In the genomic region with DNA sequence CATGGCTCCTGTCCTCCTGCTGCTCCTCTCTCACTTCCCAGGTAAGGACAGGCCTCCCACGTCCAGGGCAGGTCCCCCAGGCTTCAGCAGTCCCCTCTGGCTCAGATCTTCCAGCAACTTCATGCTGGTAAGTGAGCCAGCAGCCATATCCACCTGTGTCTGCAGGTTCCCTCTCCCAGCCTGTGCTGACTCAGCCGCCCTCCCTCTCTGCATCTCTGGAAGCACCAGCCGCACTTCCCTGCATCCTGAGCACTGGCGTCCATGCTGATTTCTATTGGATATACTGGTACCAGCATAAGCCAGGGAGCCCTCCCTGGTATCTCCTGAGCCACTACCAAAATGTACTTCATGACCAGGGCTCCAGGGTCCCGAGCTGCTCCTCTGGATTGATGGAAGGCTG, we compare ENCODE assay signal across 25 cellular contexts. TPM values are rescaled to one million over a fixed set of nuclear protein-coding genes. Genes with fewer than 3 reads are reported as not detected.
DNase-seq lines count a peak whose midpoint lies in the region; ATAC-seq, FAIRE-seq and TF ChIP-seq lines count a peak whose summit lies in the region.
"Had no signal": no experiment of that assay in that cellular context is flagged by ENCODE, and none has a peak within 500 bp of the region (broad histone marks: within the 10 kb centered on the region; RNA-seq: fewer than 3 reads in every experiment).

No MANE protein-coding gene starts in this region.

- ATAC-seq in K562, result no peak
- peak; percentile 52 for ATAC-seq in foreskin keratinocyte
- ATAC-seq in GM18867 (IDR thresholded peaks at IDR 0.05; ENCODE audit: unreplicated experiment), result no peak
- no peak for ATAC-seq in GM19397 (IDR thresholded peaks at IDR 0.05; ENCODE audit: unreplicated experiment)
- ATAC-seq: GM23338 had no signal

- no peaks in the 10 kb centered on the region; the same call in 1 of the 2 replicates for H4K20me1 ChIP-seq in K562 (replicated peaks; ENCODE audit: control insufficient read depth, insufficient read depth, low read length)

- H3K4me3 ChIP-seq in K562 (no peak overlapping the region), trophoblast cell (ENCODE audit: low read depth, low read length) (no peak overlapping the region)
- H3K4me3 ChIP-seq: GM23338, HAP-1 had no signal

- H3K36me3 ChIP-seq in K562 (ENCODE audit: control insufficient read depth, insufficient read depth, low read length) (no peaks in the 10 kb centered on the region), trophoblast cell (ENCODE audit: control insufficient read depth in 1 of 2, insufficient read depth in 2 of 2, low read length in 2 of 2) (no peaks in the 10 kb centered on the region)
- H3K36me3 ChIP-seq: HAP-1 had no signal

- POLR2A ChIA-PET in K562 (lab: Yijun Ruan, JAX), result interaction anchor here (0.5 to 0.9 kb wide), 3 partner anchors 15 to 202 kb away, joined by 3 read pairs; no protein-coding TSS in a partner anchor

- H3K9me1 ChIP-seq in K562 (ENCODE audit: control insufficient read depth, insufficient read depth, low read length), result no peaks in the 10 kb centered on the region

- no peak overlapping the region for H4K8ac ChIP-seq in trophoblast cell (ENCODE audit: low read depth, low read length)

- H2AK5ac ChIP-seq in trophoblast cell (ENCODE audit: low read length), result no peak overlapping the region

- no peak overlapping the region for H3K23ac ChIP-seq in trophoblast cell (ENCODE audit: low read length)

- H3K9me3 ChIP-seq in K562 (replicated peaks; ENCODE audit: control insufficient read depth, insufficient read depth, low read depth, low read length) (no peaks in the 10 kb centered on the region), trophoblast cell (ENCODE audit: insufficient read depth, low read depth, low read length) (no peaks in the 10 kb centered on the region)
- H3K9me3 ChIP-seq: HAP-1 had no signal

- no peak overlapping the region for H3K4ac ChIP-seq in trophoblast cell (ENCODE audit: low read depth, low read length)

- no peak for TF ChIP-seq RAD21 in K562 (CRISPR knock-in tag; conservative IDR thresholded peaks at IDR 0.05 in 1 of 2, IDR thresholded peaks at IDR 0.05 in 1 of 2)

- 0% methylated on average over 3 of the region's 5 CpGs for WGBS in K562 (ENCODE audit: insufficient coverage, low coverage, missing lambda C conversion rate)
- WGBS in trophoblast cell (ENCODE audit: extremely low coverage, insufficient coverage, insufficient read length), result no CpG with 5 or more reads among the region's 5 CpGs

- no peak overlapping the region for H3K18ac ChIP-seq in trophoblast cell (ENCODE audit: low read length)

- in situ Hi-C loops in K562 (cut with MboI), result no loop called here

- TF ChIP-seq POLR2A in K562 (conservative IDR thresholded peaks at IDR 0.05), result no peak

- H2BK120ac ChIP-seq in trophoblast cell (ENCODE audit: insufficient read depth, low read length, poor library complexity), result no peak overlapping the region

- no peak overlapping the region for H2BK5ac ChIP-seq in trophoblast cell (ENCODE audit: low read depth, low read length, poor library complexity)

- H3K14ac ChIP-seq in trophoblast cell (ENCODE audit: low read length), result no peak overlapping the region

- H3K27me3 ChIP-seq in K562 (ENCODE audit: control insufficient read depth in 2 of 2, insufficient read depth in 2 of 2, low read length in 2 of 2) (no peaks in the 10 kb centered on the region), foreskin keratinocyte (no peaks in the 10 kb centered on the region), trophoblast cell (ENCODE audit: insufficient read depth, low read length) (no peaks in the 10 kb centered on the region)

- H3K4me1 ChIP-seq in K562 (replicated peaks in 1 of 2; ENCODE audit: control insufficient read depth in 2 of 2, insufficient read depth in 2 of 2, low read length in 2 of 2) (peaks cover 0 to 8% of the 10 kb centered on the region in 2 experiments; a peak in 3 of 5 replicates), foreskin keratinocyte (no peaks in the 10 kb centered on the region), trophoblast cell (ENCODE audit: control insufficient read depth in 1 of 2, insufficient read depth in 2 of 2, low read length in 2 of 2) (no peaks in the 10 kb centered on the region)
- H3K4me1 ChIP-seq: HAP-1 had no signal

- no peak overlapping the region for H3K9ac ChIP-seq in K562 (ENCODE audit: insufficient read depth in 1 of 2, low read depth in 2 of 2, low read length in 2 of 2)
- no peak overlapping the region for H3K9ac ChIP-seq in trophoblast cell (ENCODE audit: low read length)

- H3K27ac ChIP-seq in K562 (ENCODE audit: extremely low read depth, low read depth, low read length) (no peak overlapping the region), foreskin keratinocyte (no peak overlapping the region), trophoblast cell (ENCODE audit: low read depth, low read length) (no peak overlapping the region)

- no peak for TF ChIP-seq EP300 in K562 (IDR thresholded peaks at IDR 0.05; ENCODE audit: low read length)

- intact Hi-C loops in K562 (cut with micrococcal nuclease), result loop anchor here (10.0 kb wide), 1 partner anchor 402 kb away; no protein-coding TSS in a partner anchor

- no peak for FAIRE-seq in K562 (lab: Jason Lieb, UNC)
- FAIRE-seq: GM12891, GM18507, GM19239, H54 had no signal

- no peaks in the 10 kb centered on the region for H3K79me2 ChIP-seq in K562 (ENCODE audit: control insufficient read depth, insufficient read depth, low read length)
- H3K79me2 ChIP-seq in trophoblast cell (ENCODE audit: control insufficient read depth, insufficient read depth, low read length, poor library complexity), result no peaks in the 10 kb centered on the region

- DNase-seq in K562 (ENCODE audit: extremely low read depth in 1 of 4, low spot score in 3 of 4), result no peak
- DNase-seq in foreskin keratinocyte, result no peak
- peak; percentile 87 to 90 for DNase-seq in trophoblast cell
- DNase-seq in activated naive CD4-positive, alpha-beta T cell treated with anti-CD3 and anti-CD28 coated beads, Interleukin-2, amount 50 U/mL, for 16 hours, result no peak
- DNase-seq: C1 segment of cervical spinal cord; Calu3; CD4-positive, alpha-beta memory T cell; COR-L47; DMS53; DMS79 treated with DMSO at 0.1 percent for 48 hours; GF-D8; HFFc6 had no signal

- TF ChIP-seq CTCF in K562 (IDR thresholded peaks at IDR 0.05 in 2 of 3, conservative IDR thresholded peaks at IDR 0.05 in 1 of 3; ENCODE audit: insufficient read depth in 2 of 3, low read depth in 1 of 3, low read length in 3 of 3), result no peak
- no peak for TF ChIP-seq CTCF in foreskin keratinocyte (conservative IDR thresholded peaks at IDR 0.05)

- H2BK12ac ChIP-seq in trophoblast cell (ENCODE audit: low read length), result no peak overlapping the region

- H4K91ac ChIP-seq in trophoblast cell (ENCODE audit: low read depth, low read length), result no peak overlapping the region

- H3K4me2 ChIP-seq in K562 (ENCODE audit: insufficient read depth, low read length) (no peak overlapping the region), trophoblast cell (ENCODE audit: low read length) (no peak overlapping the region)
- H3K4me2 ChIP-seq: GM23338 had no signal

- no peak overlapping the region for H4K12ac ChIP-seq in trophoblast cell (ENCODE audit: low read depth, low read length)

- no peak overlapping the region for H2AFZ ChIP-seq in K562 (ENCODE audit: low read depth, low read length)
- H2AFZ ChIP-seq in trophoblast cell (ENCODE audit: insufficient read depth, low read length, poor library complexity), result no peak overlapping the region
- H2AFZ ChIP-seq: GM23338 had no signal

- no TSS peak for BruUV-seq in K562 (replicated peaks; lab: Mats Ljungman, UMichigan)

- CTCF ChIA-PET in K562 (lab: Yijun Ruan, JAX; ENCODE audit: low intra/inter-chr PET ratio), result interaction anchor here (0.5 to 0.7 kb wide), 2 partner anchors 9 to 89 kb away, joined by 3 to 5 read pairs; no protein-coding TSS in a partner anchor

- H3K79me1 ChIP-seq in trophoblast cell (ENCODE audit: low read length), result no peaks in the 10 kb centered on the region

RNA-seq across cellular contexts. Expression of a gene that starts 19.0 kb away (rescaled TPM):
- not detected in 2 replicates for total RNA-seq in K562 (2011; cell fraction: chromatin; rRNA removed; ENCODE audit: low replicate concordance)
- not detected in 2 replicates for total RNA-seq in K562 (2011; cell fraction: nucleolus; rRNA removed)
- not detected in 2 replicates for total RNA-seq in K562 (2011; cell fraction: nucleoplasm; rRNA removed)
- not detected in 2 replicates for total RNA-seq in K562 (2014; rRNA removed)
- total RNA-seq in K562 (2014; rRNA removed; fragmentation: Illumina TruSeq; extraction: Trizol), result not detected in 2 replicates
- not detected in 2 replicates for total RNA-seq in K562 (2015; rRNA removed; fragmentation: Illumina TruSeq; extraction: Trizol)
- not detected in 2 replicates for total RNA-seq in K562 (2021)
- not detected in 2 replicates for polyA plus RNA-seq in K562 (2011; rRNA removed)
- not detected in 2 replicates for polyA plus RNA-seq in K562 (2011; cell fraction: cytosol; rRNA removed)
- polyA plus RNA-seq in K562 (2011; cell fraction: nucleus; rRNA removed), result not detected in 2 replicates
- polyA plus RNA-seq in K562 (2012), result not detected in 2 replicates
- not detected in 2 replicates for polyA plus RNA-seq in K562 (2014; fragmentation: Illumina TruSeq; extraction: Trizol)
- polyA plus RNA-seq in K562 (2014; fragmentation: Nextera tagmentation; extraction: Ambion mirVana), result not detected
- polyA plus RNA-seq in K562 (2014; rRNA removed), result not detected in 2 replicates
- not detected in 2 replicates for polyA minus RNA-seq in K562 (2011; rRNA and poly(A)+ RNA removed)
- not detected in 2 replicates for polyA minus RNA-seq in K562 (2011; cell fraction: cytosol; rRNA and poly(A)+ RNA removed)
- polyA minus RNA-seq in K562 (2011; cell fraction: nucleus; rRNA and poly(A)+ RNA removed), result not detected in 2 replicates
- not detected in 2 replicates for total RNA-seq in foreskin keratinocyte
- not detected in 2 replicates for polyA plus RNA-seq in foreskin keratinocyte
- not detected in 2 replicates for polyA plus RNA-seq in trophoblast cell (2013)
- total RNA-seq: A172; A673; Calu3; CD4-positive, alpha-beta memory T cell; Daoy; G401; GM23338; HFFc6 had no signal
- polyA plus RNA-seq: BJ; CD4-positive, alpha-beta memory T cell; GM23338 had no signal

RNA-seq across cellular contexts. Expression of a gene that starts 35.4 kb away (rescaled TPM):
- total RNA-seq in K562 (2011; cell fraction: chromatin; rRNA removed; ENCODE audit: low replicate concordance), result 50.8 and 84.6 TPM in 2 replicates
- 40.2 and 45.5 TPM in 2 replicates for total RNA-seq in K562 (2011; cell fraction: nucleolus; rRNA removed)
- 44.0 and 52.6 TPM in 2 replicates for total RNA-seq in K562 (2011; cell fraction: nucleoplasm; rRNA removed)
- total RNA-seq in K562 (2014; rRNA removed) (74.7 and 85.7 TPM in 2 replicates), K562 (2014; rRNA removed; fragmentation: Illumina TruSeq; extraction: Trizol) (99.3 and 105 TPM in 2 replicates), K562 (2015; rRNA removed; fragmentation: Illumina TruSeq; extraction: Trizol) (81.9 and 85.4 TPM in 2 replicates), K562 (2021) (80.3 and 81.2 TPM in 2 replicates), foreskin keratinocyte (107 and 110 TPM in 2 replicates)
- polyA plus RNA-seq in K562 (2011; rRNA removed) (122 and 146 TPM in 2 replicates), K562 (2014; fragmentation: Illumina TruSeq; extraction: Trizol) (92.5 and 94.5 TPM in 2 replicates), K562 (2014; fragmentation: Nextera tagmentation; extraction: Ambion mirVana) (100 to 1,000 TPM in 1 of 2 experiments, 10 to 100 TPM in 1; 92.3 to 269 TPM), K562 (2014; rRNA removed) (81.8 and 89.9 TPM in 2 replicates), foreskin keratinocyte (82.1 and 90.6 TPM in 2 replicates)
- polyA plus RNA-seq in K562 (2011; cell fraction: cytosol; rRNA removed), result 69.5 and 96.8 TPM in 2 replicates
- polyA plus RNA-seq in K562 (2011; cell fraction: nucleus; rRNA removed), result 37.8 and 50.1 TPM in 2 replicates
- 61.3 and 71.6 TPM in 2 replicates for polyA plus RNA-seq in K562 (2012)
- polyA minus RNA-seq in K562 (2011; rRNA and poly(A)+ RNA removed), result 163 and 187 TPM in 2 replicates
- 30.7 and 37.2 TPM in 2 replicates for polyA minus RNA-seq in K562 (2011; cell fraction: cytosol; rRNA and poly(A)+ RNA removed)
- polyA minus RNA-seq in K562 (2011; cell fraction: nucleus; rRNA and poly(A)+ RNA removed), result 16.0 and 31.9 TPM in 2 replicates
- 65.3 and 65.9 TPM in 2 replicates for polyA plus RNA-seq in trophoblast cell (2013)

Comparison
In these comparisons a context has a peak if more than half of its experiments do, and no peak if none do; other contexts are left out.
1. DNase-seq: peak in trophoblast cell (2 of 2); none in K562 (0 of 4), foreskin keratinocyte (0 of 2) and activated naive CD4-positive, alpha-beta T cell treated with anti-CD3 and anti-CD28 coated beads, Interleukin-2, amount 50 U/mL, for 16 hours (single experiment).